8 cellular contexts compared by ENCODE assay signal in the genomic region with DNA sequence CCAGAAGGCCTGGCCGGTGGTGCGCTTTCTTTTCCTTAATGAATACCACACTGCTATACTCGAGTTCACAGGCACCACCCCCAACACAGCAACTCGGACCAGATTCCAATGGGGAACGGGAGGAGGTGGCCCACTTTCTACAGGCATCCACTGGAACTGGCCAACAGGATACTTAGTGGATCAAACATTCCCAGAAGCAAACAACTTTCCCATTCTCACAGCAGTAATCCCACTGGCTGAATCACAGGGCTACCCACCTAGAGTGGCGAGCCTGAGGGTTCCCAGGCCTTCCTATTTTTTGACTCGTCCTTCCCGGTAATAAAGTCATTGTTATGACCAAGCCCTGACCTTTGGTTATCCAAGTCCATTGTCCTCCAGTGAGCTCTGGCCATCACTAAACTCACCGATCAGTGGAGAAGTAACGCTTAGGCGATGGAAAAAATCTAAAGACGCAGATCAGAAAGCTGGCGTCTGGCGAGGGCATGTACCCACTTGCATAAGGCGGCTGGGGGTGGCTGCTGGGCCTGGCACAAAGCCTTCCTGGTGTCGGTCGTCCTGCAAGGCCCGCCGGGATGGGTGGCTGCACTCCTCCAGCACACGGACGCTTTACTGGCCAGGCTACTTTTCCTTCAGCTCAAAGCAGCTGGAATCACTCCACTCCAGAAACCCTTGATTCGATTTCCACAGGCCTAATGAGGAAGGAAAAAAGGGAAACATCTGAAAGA. TPM values are rescaled to one million over a fixed set of nuclear protein-coding genes. Genes with fewer than 3 reads are reported as not detected.
DNase-seq lines count a peak whose midpoint lies in the region; ATAC-seq and TF ChIP-seq lines count a peak whose summit lies in the region.

No MANE protein-coding gene starts in this region.

- H3K23ac ChIP-seq in trophoblast cell (ENCODE audit: low read length) = no peak overlapping the region

- no peaks in the 10 kb centered on the region for H3K9me3 ChIP-seq in trophoblast cell (ENCODE audit: insufficient read depth, low read depth, low read length)

- H2BK12ac ChIP-seq in trophoblast cell (ENCODE audit: low read length) = peak overlapping the region; percentile 8

- H3K4me3 ChIP-seq in GM08714 (ENCODE audit: low read length) = peak overlapping the region; percentile 71; the same call in 1 of the 2 replicates
- H3K4me3 ChIP-seq in WI38 (ENCODE audit: low read depth, low read length) = peak overlapping the region; percentile 74
- H3K4me3 ChIP-seq in trophoblast cell (ENCODE audit: low read depth, low read length) = no peak overlapping the region

- no peaks in the 10 kb centered on the region for H3K27me3 ChIP-seq in foreskin keratinocyte
- no peaks in the 10 kb centered on the region for H3K27me3 ChIP-seq in trophoblast cell (ENCODE audit: insufficient read depth, low read length)

- WGBS in trophoblast cell (ENCODE audit: extremely low coverage, insufficient coverage, insufficient read length) = no CpG with 5 or more reads among the region's 22 CpGs

- H3K9ac ChIP-seq in trophoblast cell (ENCODE audit: low read length) = no peak overlapping the region

- H2AK5ac ChIP-seq in trophoblast cell (ENCODE audit: low read length) = no peak overlapping the region

- peaks cover 8% of the 10 kb centered on the region for H3K4me1 ChIP-seq in foreskin keratinocyte
- H3K4me1 ChIP-seq in trophoblast cell (ENCODE audit: control insufficient read depth in 1 of 2, insufficient read depth in 2 of 2, low read length in 2 of 2) = peaks cover 6 to 8% of the 10 kb centered on the region in 2 experiments

- no peak overlapping the region for H2BK120ac ChIP-seq in trophoblast cell (ENCODE audit: insufficient read depth, low read length, poor library complexity)

- peaks cover 3 to 5% of the 10 kb centered on the region in 2 experiments for H3K36me3 ChIP-seq in trophoblast cell (ENCODE audit: control insufficient read depth in 1 of 2, insufficient read depth in 2 of 2, low read length in 2 of 2)

- H3K27ac ChIP-seq in foreskin keratinocyte (peak overlapping the region; percentile 86), trophoblast cell (ENCODE audit: low read depth, low read length) (no peak overlapping the region)

- H4K12ac ChIP-seq in trophoblast cell (ENCODE audit: low read depth, low read length) = no peak overlapping the region

- H3K14ac ChIP-seq in trophoblast cell (ENCODE audit: low read length) = no peak overlapping the region

- no peak overlapping the region for H3K18ac ChIP-seq in trophoblast cell (ENCODE audit: low read length)

- H3K79me2 ChIP-seq in trophoblast cell (ENCODE audit: control insufficient read depth, insufficient read depth, low read length, poor library complexity) = peaks cover 10% of the 10 kb centered on the region

- peak overlapping the region; percentile 99 for H4K8ac ChIP-seq in trophoblast cell (ENCODE audit: low read depth, low read length)

- peak overlapping the region; percentile 97 for H2AFZ ChIP-seq in trophoblast cell (ENCODE audit: insufficient read depth, low read length, poor library complexity)

- TF ChIP-seq CTCF in WI38 (IDR thresholded peaks at IDR 0.05; ENCODE audit: low read depth, low read length) (no peak), foreskin keratinocyte (conservative IDR thresholded peaks at IDR 0.05) (no peak)

- H3K79me1 ChIP-seq in trophoblast cell (ENCODE audit: low read length) = peaks cover 13% of the 10 kb centered on the region

- DNase-seq in foreskin keratinocyte (peak; percentile 65 to 83), trophoblast cell (no peak), HUDEP-2 (lab: John Stamatoyannopoulos, UW; ENCODE audit: unreplicated experiment in 76 of 76) (no peak), NCI-H2107 treated with DMSO at 0.1 percent for 48 hours (lab: John Stamatoyannopoulos, UW; ENCODE audit: unreplicated experiment) (no peak), HT-29 (ENCODE audit: low spot score) (no peak)

- H2BK5ac ChIP-seq in trophoblast cell (ENCODE audit: low read depth, low read length, poor library complexity) = no peak overlapping the region

- H3K4me2 ChIP-seq in trophoblast cell (ENCODE audit: low read length) = peak overlapping the region; percentile 80

- no peak overlapping the region for H3K4ac ChIP-seq in trophoblast cell (ENCODE audit: low read depth, low read length)

- H4K91ac ChIP-seq in trophoblast cell (ENCODE audit: low read depth, low read length) = no peak overlapping the region

- ATAC-seq in foreskin keratinocyte (peak; percentile 66), HG02973 (IDR thresholded peaks at IDR 0.05; ENCODE audit: unreplicated experiment) (no peak)

RNA-seq across cellular contexts. Expression of a gene that starts 1.2 kb away (rescaled TPM):
- 45.8 and 78.0 TPM in 2 replicates for total RNA-seq in foreskin keratinocyte
- polyA plus RNA-seq in foreskin keratinocyte = 16.0 and 21.5 TPM in 2 replicates
- polyA plus RNA-seq in trophoblast cell (2013) = 17.8 and 18.6 TPM in 2 replicates
- 5.4 and 6.6 TPM in 2 replicates for total RNA-seq in HT-29 (2014; rRNA removed; shearing (Covaris generic))

RNA-seq across cellular contexts. Expression of a gene that starts 39.9 kb away (rescaled TPM):
- total RNA-seq in foreskin keratinocyte = 23.6 and 29.2 TPM in 2 replicates
- 3.7 and 4.0 TPM in 2 replicates for polyA plus RNA-seq in foreskin keratinocyte
- polyA plus RNA-seq in trophoblast cell (2013) = 37.6 and 38.3 TPM in 2 replicates
- total RNA-seq in HT-29 (2014; rRNA removed; shearing (Covaris generic)) = 8.5 and 9.9 TPM in 2 replicates

Comparison
In these comparisons a context has a peak if more than half of its experiments do, and no peak if none do; other contexts are left out.
1. DNase-seq: peak in foreskin keratinocyte (2 of 2); none in trophoblast cell (0 of 2), HUDEP-2 (0 of 76), NCI-H2107 treated with DMSO at 0.1 percent for 48 hours (single experiment) and HT-29 (single experiment).